Comparison of ENCODE assay signal across 1 cellular context in the genomic region with DNA sequence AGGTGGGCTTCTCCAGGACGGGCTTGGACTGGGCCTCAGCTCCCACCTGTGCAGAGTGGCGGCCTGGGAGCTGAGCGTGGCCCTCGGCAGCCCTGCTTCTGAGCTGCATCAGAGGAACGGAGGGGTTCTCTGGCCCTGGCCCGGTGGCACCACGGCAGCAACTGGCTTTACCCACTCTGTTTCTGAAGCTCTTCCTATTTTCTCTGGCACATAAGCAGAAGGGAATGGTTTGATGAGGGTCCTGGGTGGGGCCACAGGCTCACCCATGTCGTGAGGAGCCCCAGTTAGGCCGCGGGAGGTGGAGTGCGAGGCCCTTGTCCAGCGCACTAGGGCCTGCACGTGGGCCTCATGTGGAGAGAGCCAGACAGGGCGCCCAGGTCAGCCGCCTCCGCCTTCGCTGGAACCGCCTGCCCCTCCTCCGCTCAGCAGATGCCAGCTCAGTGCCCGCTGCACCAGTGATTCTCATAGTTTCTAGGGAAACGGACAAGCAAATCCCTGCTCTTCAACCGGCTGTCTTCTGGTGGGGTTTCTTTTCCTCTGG.
TF ChIP-seq lines count a peak whose summit lies in the region.

No MANE protein-coding gene starts in this region.

TF ChIP-seq in GM12878, 131 proteins besides CTCF, POLR2A, EP300 and RAD21:
- TF ChIP-seq MEF2A (IDR thresholded peaks at IDR 0.05; ENCODE audit: insufficient read depth, low read depth, low read length) = no peak
- TF ChIP-seq EGR1 (IDR thresholded peaks at IDR 0.05; ENCODE audit: borderline replicate concordance in 1 of 2, low read depth in 2 of 2, low read length in 2 of 2) = no peak
- no peak for TF ChIP-seq SMAD1 (IDR thresholded peaks at IDR 0.05; ENCODE audit: low read depth, partially characterized antibody)
- TF ChIP-seq, protein P1, sequence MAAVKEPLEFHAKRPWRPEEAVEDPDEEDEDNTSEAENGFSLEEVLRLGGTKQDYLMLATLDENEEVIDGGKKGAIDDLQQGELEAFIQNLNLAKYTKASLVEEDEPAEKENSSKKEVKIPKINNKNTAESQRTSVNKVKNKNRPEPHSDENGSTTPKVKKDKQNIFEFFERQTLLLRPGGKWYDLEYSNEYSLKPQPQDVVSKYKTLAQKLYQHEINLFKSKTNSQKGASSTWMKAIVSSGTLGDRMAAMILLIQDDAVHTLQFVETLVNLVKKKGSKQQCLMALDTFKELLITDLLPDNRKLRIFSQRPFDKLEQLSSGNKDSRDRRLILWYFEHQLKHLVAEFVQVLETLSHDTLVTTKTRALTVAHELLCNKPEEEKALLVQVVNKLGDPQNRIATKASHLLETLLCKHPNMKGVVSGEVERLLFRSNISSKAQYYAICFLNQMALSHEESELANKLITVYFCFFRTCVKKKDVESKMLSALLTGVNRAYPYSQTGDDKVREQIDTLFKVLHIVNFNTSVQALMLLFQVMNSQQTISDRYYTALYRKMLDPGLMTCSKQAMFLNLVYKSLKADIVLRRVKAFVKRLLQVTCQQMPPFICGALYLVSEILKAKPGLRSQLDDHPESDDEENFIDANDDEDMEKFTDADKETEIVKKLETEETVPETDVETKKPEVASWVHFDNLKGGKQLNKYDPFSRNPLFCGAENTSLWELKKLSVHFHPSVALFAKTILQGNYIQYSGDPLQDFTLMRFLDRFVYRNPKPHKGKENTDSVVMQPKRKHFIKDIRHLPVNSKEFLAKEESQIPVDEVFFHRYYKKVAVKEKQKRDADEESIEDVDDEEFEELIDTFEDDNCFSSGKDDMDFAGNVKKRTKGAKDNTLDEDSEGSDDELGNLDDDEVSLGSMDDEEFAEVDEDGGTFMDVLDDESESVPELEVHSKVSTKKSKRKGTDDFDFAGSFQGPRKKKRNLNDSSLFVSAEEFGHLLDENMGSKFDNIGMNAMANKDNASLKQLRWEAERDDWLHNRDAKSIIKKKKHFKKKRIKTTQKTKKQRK (IDR thresholded peaks at IDR 0.05; ENCODE audit: low read depth, low read length) = no peak
